In genomic region chr21:42666023-42666747, GRCh38 we compare ENCODE assay signal across 9 cellular contexts. TPM values are rescaled to one million over a fixed set of nuclear protein-coding genes. Genes with fewer than 3 reads are reported as not detected.
DNase-seq lines count a peak whose midpoint lies in the region; ATAC-seq and TF ChIP-seq lines count a peak whose summit lies in the region.
"Had no signal": no experiment of that assay in that cellular context is flagged by ENCODE, and none has a peak within 500 bp of the region (broad histone marks: within the 10 kb centered on the region; RNA-seq: fewer than 3 reads in every experiment).

No MANE protein-coding gene starts in this region.

- intact Hi-C loops in left lung (cut with DNase I): no loop called here

- H3K36me3 ChIP-seq in GM23248 (ENCODE audit: low read depth) (no peaks in the 10 kb centered on the region), left lung (no peaks in the 10 kb centered on the region)

- in situ Hi-C loops in GM23248 (cut with MboI): no loop called here

- peak; percentile 41 for DNase-seq in AG20443 (ENCODE audit: low spot score)
- DNase-seq in GM23248: peak; percentile 40
- DNase-seq in activated CD4-positive, alpha-beta T cell treated with anti-CD3 and anti-CD28 coated beads, Interleukin-2, amount 50 U/mL, for 1 hour: peak; percentile 26
- peak in 1 of 2 donors; percentile 70 for DNase-seq in left lung
- no peak for DNase-seq in NCI-H1417 treated with DMSO at 0.1 percent for 48 hours (lab: John Stamatoyannopoulos, UW)
- DNase-seq in HuH-7 (ENCODE audit: low spot score): no peak
- DNase-seq: stimulated activated naive B cell treated with anti-CD40 and anti-IgM and Interleukin-4, amounts not matched to agents 10 μg/mL and 1 μg/mL and 100 μg/mL, for 72 hours had no signal

- H3K27me3 ChIP-seq in GM23248 (replicated peaks; ENCODE audit: insufficient read depth): peaks cover 1% of the 10 kb centered on the region; the same call in 1 of the 2 replicates
- no peaks in the 10 kb centered on the region for H3K27me3 ChIP-seq in left lung

- no peak for TF ChIP-seq CTCF in left lung (IDR thresholded peaks at IDR 0.05)

- ATAC-seq in left lung (peak; percentile 9), HG03571 (IDR thresholded peaks at IDR 0.05; ENCODE audit: unreplicated experiment) (no peak), HG02623 (IDR thresholded peaks at IDR 0.05; ENCODE audit: unreplicated experiment) (no peak)

- H3K79me2 ChIP-seq in GM23248 (ENCODE audit: insufficient read depth): no peaks in the 10 kb centered on the region

- no peak overlapping the region for H3K9ac ChIP-seq in GM23248

- no peaks in the 10 kb centered on the region for H3F3A ChIP-seq in GM23248 (ENCODE audit: insufficient read depth)

- H2AFZ ChIP-seq in GM23248: no peak overlapping the region

- H3K4me2 ChIP-seq in GM23248 (ENCODE audit: unreplicated experiment): no peak overlapping the region

- H4K20me1 ChIP-seq in GM23248 (ENCODE audit: insufficient read depth): no peaks in the 10 kb centered on the region

- 80 to 83% methylated on average over 29 to 30 of the region's 30 CpGs for WGBS in GM23248 (ENCODE audit: low coverage in 1 of 2, low lambda C conversion rate in 2 of 2, missing lambda C conversion rate in 2 of 2), 2 experiments

- H3K4me3 ChIP-seq in GM23248: no peak overlapping the region
- H3K4me3 ChIP-seq in left lung: no peak overlapping the region

- no peaks in the 10 kb centered on the region for H3K9me2 ChIP-seq in GM23248 (ENCODE audit: insufficient read depth)

- no peaks in the 10 kb centered on the region for H3K4me1 ChIP-seq in GM23248 (ENCODE audit: insufficient read depth)
- no peaks in the 10 kb centered on the region for H3K4me1 ChIP-seq in left lung

- H3K27ac ChIP-seq in GM23248: no peak overlapping the region
- no peak overlapping the region for H3K27ac ChIP-seq in left lung

- no peaks in the 10 kb centered on the region for H3K9me3 ChIP-seq in GM23248 (ENCODE audit: low read depth)
- H3K9me3 ChIP-seq in left lung: no peaks in the 10 kb centered on the region

RNA-seq across cellular contexts. Expression of gene PDE9A, which starts 12.8 kb away (rescaled TPM):
- total RNA-seq in GM23248 (2014; rRNA removed; shearing (Covaris generic)): not detected in 2 replicates
- not detected in 2 replicates for polyA plus RNA-seq in GM23248 (2016; fragmentation: Nextera tagmentation; extraction: Ambion mirVana)
- total RNA-seq in left lung: 1 to 10 TPM; 5.1 to 9.6 TPM

Comparison
In these comparisons a context has a peak if more than half of its experiments do, and no peak if none do; other contexts are left out.
1. DNase-seq: peak in AG20443 (single experiment), GM23248 (single experiment) and activated CD4-positive, alpha-beta T cell treated with anti-CD3 and anti-CD28 coated beads, Interleukin-2, amount 50 U/mL, for 1 hour (single experiment); none in NCI-H1417 treated with DMSO at 0.1 percent for 48 hours (single experiment) and HuH-7 (single experiment).